19 cellular contexts compared by ENCODE assay signal in the genomic region with DNA sequence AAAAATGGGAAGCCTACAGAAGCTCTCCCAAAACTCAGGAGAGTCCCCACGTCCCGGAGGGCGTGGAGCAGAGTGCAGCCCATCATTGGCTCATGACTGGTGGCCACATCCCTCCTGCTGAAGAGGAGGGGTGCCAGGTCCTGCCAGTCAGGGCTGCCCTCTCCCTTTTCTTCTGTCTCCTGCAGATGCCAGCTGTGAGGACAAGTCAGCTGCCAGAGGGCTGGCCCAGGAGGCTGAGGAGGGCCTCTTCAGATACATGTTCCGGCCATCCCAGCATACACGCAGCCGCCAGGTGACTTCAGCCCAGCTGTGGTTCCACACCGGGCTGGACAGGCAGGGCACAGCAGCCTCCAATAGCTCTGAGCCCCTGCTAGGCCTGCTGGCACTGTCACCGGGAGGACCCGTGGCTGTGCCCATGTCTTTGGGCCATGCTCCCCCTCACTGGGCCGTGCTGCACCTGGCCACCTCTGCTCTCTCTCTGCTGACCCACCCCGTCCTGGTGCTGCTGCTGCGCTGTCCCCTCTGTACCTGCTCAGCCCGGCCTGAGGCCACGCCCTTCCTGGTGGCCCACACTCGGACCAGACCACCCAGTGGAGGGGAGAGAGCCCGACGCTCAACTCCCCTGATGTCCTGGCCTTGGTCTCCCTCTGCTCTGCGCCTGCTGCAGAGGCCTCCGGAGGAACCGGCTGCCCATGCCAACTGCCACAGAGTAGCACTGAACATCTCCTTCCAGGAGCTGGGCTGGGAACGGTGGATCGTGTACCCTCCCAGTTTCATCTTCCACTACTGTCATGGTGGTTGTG.
DNase-seq lines count a peak whose midpoint lies in the region; ATAC-seq and TF ChIP-seq lines count a peak whose summit lies in the region.
"Had no signal": no experiment of that assay in that cellular context is flagged by ENCODE, and none has a peak within 500 bp of the region (broad histone marks: within the 10 kb centered on the region; RNA-seq: fewer than 3 reads in every experiment).

No MANE protein-coding gene starts in this region.

- peaks cover 5% of the 10 kb centered on the region for H3K36me3 ChIP-seq in NT2/D1 (ENCODE audit: insufficient read depth, insufficient read length, low read length)
- H3K36me3 ChIP-seq: transverse colon had no signal

- peaks cover 33% of the 10 kb centered on the region for H3K4me1 ChIP-seq in NT2/D1 (ENCODE audit: insufficient read depth, insufficient read length)

- no peak for ATAC-seq in HG03439 (IDR thresholded peaks at IDR 0.05; ENCODE audit: unreplicated experiment)
- ATAC-seq: left lobe of liver had no signal

- DNase-seq in AG08396 (ENCODE audit: low spot score) (peak; percentile 3), DMS53 treated with DMSO at 0.1 percent for 48 hours (lab: John Stamatoyannopoulos, UW; ENCODE audit: unreplicated experiment) (peak; percentile 59), NT2/D1 (ENCODE audit: low read depth, low spot score) (no peak), erythroblast (lab: John Stamatoyannopoulos, UW) (no peak), NCI-H1048 (lab: John Stamatoyannopoulos, UW) (no peak)
- DNase-seq: activated B cell treated with CpG ODN at 0.5 μM for 24 hours; activated CD4-positive, alpha-beta memory T cell treated with anti-CD3 and anti-CD28 coated beads for 36 hours; amniotic stem cell; CD4-positive, alpha-beta memory T cell; head of caudate nucleus; KG1; NCI-H187 treated with DMSO at 0.1 percent for 48 hours; nephron progenitor cell; stimulated activated naive CD4-positive, alpha-beta T cell; T1000; transverse colon had no signal

- no peaks in the 10 kb centered on the region for H3K27me3 ChIP-seq in NT2/D1 (ENCODE audit: insufficient read depth, insufficient read length)

- H3K9ac ChIP-seq in NT2/D1 (ENCODE audit: insufficient read length, low read depth), result peak overlapping the region; percentile 38

- H3K9me3 ChIP-seq in NT2/D1 (ENCODE audit: insufficient read depth, low read length), result no peaks in the 10 kb centered on the region
- H3K9me3 ChIP-seq: transverse colon had no signal

- TF ChIP-seq POLR2A in erythroblast (IDR thresholded peaks at IDR 0.05; ENCODE audit: low read length), result no peak

- H3K4me3 ChIP-seq in NT2/D1 (ENCODE audit: insufficient read length, low read depth), result no peak overlapping the region
- H3K4me3 ChIP-seq: skin epidermis, transverse colon had no signal

Comparison
In these comparisons a context has a peak if more than half of its experiments do, and no peak if none do; other contexts are left out.
1. DNase-seq: peak in AG08396 (single experiment) and DMS53 treated with DMSO at 0.1 percent for 48 hours (single experiment); none in NT2/D1 (single experiment), erythroblast (0 of 2) and NCI-H1048 (single experiment).